ENCODE assay signal across 1 cellular context in genomic region chr12:123033392-123034021, GRCh38.
A peak's percentile ranks its signal among the peaks of the same experiment; 100 is the strongest.
TF ChIP-seq lines count a peak whose summit lies in the region.

No MANE protein-coding gene starts in this region.

TF ChIP-seq in K562, 482 proteins besides CTCF, POLR2A, EP300 and RAD21 (continued from another document and continues in another):
- TF ChIP-seq SMAD1 (IDR thresholded peaks at IDR 0.05; ENCODE audit: low read depth, low read length, partially characterized antibody) (no peak), GTF3C2 (IDR thresholded peaks at IDR 0.05; ENCODE audit: borderline replicate concordance, extremely low read depth, insufficient read length) (no peak), MTA3 (IDR thresholded peaks at IDR 0.05; ENCODE audit: borderline replicate concordance) (0 out of 2 replicates have a peak, but pooled peaks have one; percentile 39), TAF9B (IDR thresholded peaks at IDR 0.05; ENCODE audit: partially characterized antibody) (no peak), ZNF253 (CRISPR knock-in tag; conservative IDR thresholded peaks at IDR 0.05) (no peak), CHD4 (IDR thresholded peaks at IDR 0.05; ENCODE audit: insufficient read depth, insufficient replicate concordance, low read depth, low read length, poor library complexity, severe bottlenecking) (no peak), GTF2F1 (IDR thresholded peaks at IDR 0.05; ENCODE audit: low read depth, low read length) (no peak), RBM17 (IDR thresholded peaks at IDR 0.05; ENCODE audit: borderline replicate concordance, low read depth, low read length) (no peak), PTTG1 (tag; IDR thresholded peaks at IDR 0.05; ENCODE audit: low read depth) (no peak), ZKSCAN1 (IDR thresholded peaks at IDR 0.05; ENCODE audit: low read depth, low read length) (no peak), CREB5 (CRISPR knock-in tag; IDR thresholded peaks at IDR 0.05) (no peak), FOXP1 (CRISPR knock-in tag; IDR thresholded peaks at IDR 0.05) (no peak; the same call in 1 of the 2 replicates), ILF3 (IDR thresholded peaks at IDR 0.05; ENCODE audit: borderline replicate concordance) (no peak), LEF1 (IDR thresholded peaks at IDR 0.05) (no peak), ZFP1 (CRISPR knock-in tag; IDR thresholded peaks at IDR 0.05) (no peak), PHF21A (IDR thresholded peaks at IDR 0.05; ENCODE audit: borderline replicate concordance, low read depth) (no peak), ZNF444 (CRISPR knock-in tag; IDR thresholded peaks at IDR 0.05) (no peak), IRF9 (tag; IDR thresholded peaks at IDR 0.05) (no peak), JUN (IDR thresholded peaks at IDR 0.05; ENCODE audit: borderline replicate concordance, low read depth, low read length) (peak; percentile 68), JUN (CRISPR knock-in tag; IDR thresholded peaks at IDR 0.05; ENCODE audit: borderline replicate concordance) (peak; percentile 79), CEBPB (tag; IDR thresholded peaks at IDR 0.05) (no peak), STAT6 (CRISPR knock-in tag; IDR thresholded peaks at IDR 0.05) (no peak), HCFC1 (IDR thresholded peaks at IDR 0.05; ENCODE audit: low read depth, low read length) (no peak), FOXP4 (CRISPR knock-in tag; IDR thresholded peaks at IDR 0.05; ENCODE audit: borderline replicate concordance) (no peak), SRSF7 (optimal IDR thresholded peaks at IDR 0.05; ENCODE audit: low read depth, low read length) (no peak), ZNF512 (tag; IDR thresholded peaks at IDR 0.05) (no peak), ZNF77 (CRISPR knock-in tag; IDR thresholded peaks at IDR 0.05) (no peak), ETV1 (tag; conservative IDR thresholded peaks at IDR 0.05; ENCODE audit: low read depth) (no peak), ZNF431 (CRISPR knock-in tag; IDR thresholded peaks at IDR 0.05) (no peak), HSF4 (CRISPR knock-in tag; IDR thresholded peaks at IDR 0.05; ENCODE audit: borderline replicate concordance) (no peak), PRPF4 (IDR thresholded peaks at IDR 0.05; ENCODE audit: insufficient read depth, low read depth, low read length, poor library complexity, severe bottlenecking) (no peak), CAMTA2 (CRISPR knock-in tag; conservative IDR thresholded peaks at IDR 0.05) (no peak), E2F3 (CRISPR knock-in tag; IDR thresholded peaks at IDR 0.05) (no peak), RUNX1 (IDR thresholded peaks at IDR 0.05; ENCODE audit: low read depth) (no peak), KAT8 (IDR thresholded peaks at IDR 0.05; ENCODE audit: low read depth) (no peak), ZNF589 (CRISPR knock-in tag; IDR thresholded peaks at IDR 0.05; ENCODE audit: low read depth) (no peak), BCL6 (CRISPR knock-in tag; IDR thresholded peaks at IDR 0.05) (no peak), YBX1 (IDR thresholded peaks at IDR 0.05) (no peak), ZNF408 (CRISPR knock-in tag; IDR thresholded peaks at IDR 0.05; ENCODE audit: low read depth) (no peak), PATZ1 (CRISPR knock-in tag; IDR thresholded peaks at IDR 0.05; ENCODE audit: borderline replicate concordance) (no peak), LCOR (CRISPR knock-in tag; IDR thresholded peaks at IDR 0.05) (no peak), TAL1 (IDR thresholded peaks at IDR 0.05) (peak; percentile 77), PHB2 (IDR thresholded peaks at IDR 0.05; ENCODE audit: low read depth) (no peak), GATAD2B (IDR thresholded peaks at IDR 0.05; ENCODE audit: borderline replicate concordance) (no peak), ZBTB17 (CRISPR knock-in tag; IDR thresholded peaks at IDR 0.05) (no peak), HEY1 (CRISPR knock-in tag; IDR thresholded peaks at IDR 0.05; ENCODE audit: borderline replicate concordance) (no peak), ZNF561 (CRISPR knock-in tag; conservative IDR thresholded peaks at IDR 0.05) (no peak), SAP30 (IDR thresholded peaks at IDR 0.05; ENCODE audit: borderline replicate concordance, insufficient read depth, low read depth, low read length, poor library complexity, severe bottlenecking) (no peak), BRD4 (IDR thresholded peaks at IDR 0.05) (no peak), TAF7 (tag; IDR thresholded peaks at IDR 0.05) (no peak)
- TF ChIP-seq, protein P1, sequence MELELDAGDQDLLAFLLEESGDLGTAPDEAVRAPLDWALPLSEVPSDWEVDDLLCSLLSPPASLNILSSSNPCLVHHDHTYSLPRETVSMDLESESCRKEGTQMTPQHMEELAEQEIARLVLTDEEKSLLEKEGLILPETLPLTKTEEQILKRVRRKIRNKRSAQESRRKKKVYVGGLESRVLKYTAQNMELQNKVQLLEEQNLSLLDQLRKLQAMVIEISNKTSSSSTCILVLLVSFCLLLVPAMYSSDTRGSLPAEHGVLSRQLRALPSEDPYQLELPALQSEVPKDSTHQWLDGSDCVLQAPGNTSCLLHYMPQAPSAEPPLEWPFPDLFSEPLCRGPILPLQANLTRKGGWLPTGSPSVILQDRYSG (tag; conservative IDR thresholded peaks at IDR 0.05; ENCODE audit: low read depth): no peak
- TF ChIP-seq, protein P2, sequence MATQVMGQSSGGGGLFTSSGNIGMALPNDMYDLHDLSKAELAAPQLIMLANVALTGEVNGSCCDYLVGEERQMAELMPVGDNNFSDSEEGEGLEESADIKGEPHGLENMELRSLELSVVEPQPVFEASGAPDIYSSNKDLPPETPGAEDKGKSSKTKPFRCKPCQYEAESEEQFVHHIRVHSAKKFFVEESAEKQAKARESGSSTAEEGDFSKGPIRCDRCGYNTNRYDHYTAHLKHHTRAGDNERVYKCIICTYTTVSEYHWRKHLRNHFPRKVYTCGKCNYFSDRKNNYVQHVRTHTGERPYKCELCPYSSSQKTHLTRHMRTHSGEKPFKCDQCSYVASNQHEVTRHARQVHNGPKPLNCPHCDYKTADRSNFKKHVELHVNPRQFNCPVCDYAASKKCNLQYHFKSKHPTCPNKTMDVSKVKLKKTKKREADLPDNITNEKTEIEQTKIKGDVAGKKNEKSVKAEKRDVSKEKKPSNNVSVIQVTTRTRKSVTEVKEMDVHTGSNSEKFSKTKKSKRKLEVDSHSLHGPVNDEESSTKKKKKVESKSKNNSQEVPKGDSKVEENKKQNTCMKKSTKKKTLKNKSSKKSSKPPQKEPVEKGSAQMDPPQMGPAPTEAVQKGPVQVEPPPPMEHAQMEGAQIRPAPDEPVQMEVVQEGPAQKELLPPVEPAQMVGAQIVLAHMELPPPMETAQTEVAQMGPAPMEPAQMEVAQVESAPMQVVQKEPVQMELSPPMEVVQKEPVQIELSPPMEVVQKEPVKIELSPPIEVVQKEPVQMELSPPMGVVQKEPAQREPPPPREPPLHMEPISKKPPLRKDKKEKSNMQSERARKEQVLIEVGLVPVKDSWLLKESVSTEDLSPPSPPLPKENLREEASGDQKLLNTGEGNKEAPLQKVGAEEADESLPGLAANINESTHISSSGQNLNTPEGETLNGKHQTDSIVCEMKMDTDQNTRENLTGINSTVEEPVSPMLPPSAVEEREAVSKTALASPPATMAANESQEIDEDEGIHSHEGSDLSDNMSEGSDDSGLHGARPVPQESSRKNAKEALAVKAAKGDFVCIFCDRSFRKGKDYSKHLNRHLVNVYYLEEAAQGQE (CRISPR knock-in tag; IDR thresholded peaks at IDR 0.05; ENCODE audit: low read depth): no peak
